ENCODE assay signal across 8 cellular contexts in genomic region chr19:48835734-48836088, GRCh38. TPM values are rescaled to one million over a fixed set of nuclear protein-coding genes. Genes with fewer than 3 reads are reported as not detected.
DNase-seq lines count a peak whose midpoint lies in the region; ATAC-seq and TF ChIP-seq lines count a peak whose summit lies in the region.

No MANE protein-coding gene starts in this region.

- peak overlapping the region; percentile 54 for H3K4me3 ChIP-seq in AG04450 (ENCODE audit: low read depth, low read length)
- peak overlapping the region; percentile 12 for H3K4me3 ChIP-seq in endocrine pancreas (ENCODE audit: control insufficient read depth, insufficient read depth, low read length)
- peak overlapping the region; percentile 51 for H3K4me3 ChIP-seq in mesendoderm (ENCODE audit: low read length)

- H3K79me2 ChIP-seq in mesendoderm (ENCODE audit: control insufficient read depth, insufficient read depth, low read length) = no peaks in the 10 kb centered on the region

- no peak overlapping the region for H2BK120ac ChIP-seq in mesendoderm (ENCODE audit: low read depth, low read length)

- ATAC-seq in GM18909 (IDR thresholded peaks at IDR 0.05; ENCODE audit: poor library complexity, unreplicated experiment) = peak; percentile 70

- H3K56ac ChIP-seq in mesendoderm (ENCODE audit: low read length) = peak overlapping the region; percentile 89

- H3K27ac ChIP-seq in AG04450 (ENCODE audit: low read depth, low read length) (peak overlapping the region; percentile 53), mesendoderm (ENCODE audit: low read depth, low read length) (peak overlapping the region; percentile 76)

- no peak overlapping the region for H4K8ac ChIP-seq in mesendoderm (ENCODE audit: low read depth, low read length)

- H2AK5ac ChIP-seq in mesendoderm (ENCODE audit: low read length) = no peak overlapping the region

- DNase-seq in AG04450 (ENCODE audit: low read depth, low spot score) = no peak
- peak; percentile 99 for DNase-seq in HT-29 (ENCODE audit: low spot score)
- DNase-seq in NK-92 treated with Interleukin-12 subunit alpha and Interleukin-12 subunit beta, amount 100 ng/mL, for 24 hours (lab: John Stamatoyannopoulos, UW) = peak; percentile 82
- peak; percentile 77 to 84 for DNase-seq in activated CD8-positive, alpha-beta memory T cell treated with anti-CD3 and anti-CD28 coated beads for 4 hours (ENCODE audit: low read depth in 2 of 2)
- peak; percentile 97 for DNase-seq in mesendoderm
- peak; percentile 76 for DNase-seq in stimulated activated CD8-positive, alpha-beta memory T cell treated with anti-CD3 and anti-CD28 coated beads, Interleukin-12 subunit alpha, Interleukin-12 subunit beta, amount 100 ng/mL, for 4 hours (ENCODE audit: low read depth)

- H4K5ac ChIP-seq in mesendoderm (ENCODE audit: low read length) = no peak overlapping the region

- no CpG with 5 or more reads among the region's 12 CpGs for WGBS in mesendoderm (ENCODE audit: extremely low coverage, insufficient coverage, low lambda C conversion rate)

- no peaks in the 10 kb centered on the region for H3K79me1 ChIP-seq in mesendoderm (ENCODE audit: low read length)

- H3K36me3 ChIP-seq in endocrine pancreas (ENCODE audit: control insufficient read depth, insufficient read depth, low read length) = no peaks in the 10 kb centered on the region
- no peaks in the 10 kb centered on the region for H3K36me3 ChIP-seq in mesendoderm (ENCODE audit: control insufficient read depth, insufficient read depth, low read length)

- CTCF ChIA-PET in AG04450 (lab: Charles Lee) = interaction anchor here (0.6 to 4.1 kb wide), 13 partner anchors 9 to 190 kb away, joined by 3 to 46 read pairs (median 6); partner anchors contain the start of gene BCAT2

- POLR2A ChIA-PET in AG04450 (lab: Yijun Ruan, JAX) = interaction anchor here (0.8 kb wide), 2 partner anchors 47 to 135 kb away, joined by 3 read pairs; no protein-coding TSS in a partner anchor

- H3K4ac ChIP-seq in mesendoderm (ENCODE audit: low read depth, low read length) = no peak overlapping the region

- no peak overlapping the region for H3K23ac ChIP-seq in mesendoderm (ENCODE audit: low read length)

- no peak overlapping the region for H2BK5ac ChIP-seq in mesendoderm (ENCODE audit: low read length)

- peak overlapping the region; percentile 63 for H3K4me2 ChIP-seq in mesendoderm (ENCODE audit: low read length)

- H3K4me1 ChIP-seq in endocrine pancreas (ENCODE audit: control insufficient read depth, insufficient read depth, low read length) (no peaks in the 10 kb centered on the region), mesendoderm (ENCODE audit: control insufficient read depth, low read depth, low read length) (no peaks in the 10 kb centered on the region)

- H3K9me3 ChIP-seq in AG04450 (ENCODE audit: control insufficient read depth, insufficient read depth, low read length) = no peaks in the 10 kb centered on the region; the same call in 1 of the 2 replicates
- no peaks in the 10 kb centered on the region for H3K9me3 ChIP-seq in endocrine pancreas (ENCODE audit: control insufficient read depth, low read length)

- no peak overlapping the region for H2BK15ac ChIP-seq in mesendoderm (replicated peaks; ENCODE audit: low read depth)

- H3K27me3 ChIP-seq in AG04450 (ENCODE audit: control insufficient read depth, insufficient read depth, low read length) = no peaks in the 10 kb centered on the region
- no peaks in the 10 kb centered on the region for H3K27me3 ChIP-seq in endocrine pancreas (ENCODE audit: control insufficient read depth, insufficient read depth, low read length)
- no peaks in the 10 kb centered on the region for H3K27me3 ChIP-seq in mesendoderm (ENCODE audit: insufficient read depth, low read length, poor library complexity)

- TF ChIP-seq CTCF in AG04450 (IDR thresholded peaks at IDR 0.05; ENCODE audit: low read depth, low read length) = peak; percentile 92

- H3K9ac ChIP-seq in endocrine pancreas (ENCODE audit: control insufficient read depth, insufficient read depth, low read length) (peak overlapping the region; percentile 73), mesendoderm (ENCODE audit: low read length) (peak overlapping the region; percentile 61)

- no peak overlapping the region for H3K18ac ChIP-seq in mesendoderm (ENCODE audit: low read length)

RNA-seq across cellular contexts. Expression of gene HSD17B14, which starts 0.6 kb away (rescaled TPM):
- polyA plus RNA-seq in AG04450 (2011; rRNA removed) = 2.3 and 3.6 TPM in 2 replicates
- 1.1 and 1.7 TPM in 2 replicates for polyA minus RNA-seq in AG04450 (2011; rRNA and poly(A)+ RNA removed)
- not detected in 2 replicates for total RNA-seq in HT-29 (2014; rRNA removed; shearing (Covaris generic))
- polyA plus RNA-seq in mesendoderm (2013, experiment 1 of 2) = 1.5 TPM
- polyA plus RNA-seq in mesendoderm (2013, experiment 2 of 2) = 1.2 TPM

RNA-seq across cellular contexts. Expression of gene BCAT2, which starts 24.9 kb away (rescaled TPM):
- polyA plus RNA-seq in AG04450 (2011; rRNA removed) = 23.3 and 31.8 TPM in 2 replicates
- 22.8 and 30.7 TPM in 2 replicates for polyA minus RNA-seq in AG04450 (2011; rRNA and poly(A)+ RNA removed)
- 62.8 and 65.7 TPM in 2 replicates for total RNA-seq in HT-29 (2014; rRNA removed; shearing (Covaris generic))
- 9.1 TPM for polyA plus RNA-seq in mesendoderm (2013, experiment 1 of 2)
- polyA plus RNA-seq in mesendoderm (2013, experiment 2 of 2) = 10.4 TPM

RNA-seq across cellular contexts. Expression of gene PLEKHA4, which starts 32.7 kb away (rescaled TPM):
- 7.1 and 11.9 TPM in 2 replicates for polyA plus RNA-seq in AG04450 (2011; rRNA removed)
- 7.3 and 10.1 TPM in 2 replicates for polyA minus RNA-seq in AG04450 (2011; rRNA and poly(A)+ RNA removed)
- total RNA-seq in HT-29 (2014; rRNA removed; shearing (Covaris generic)) = 3.9 and 5.4 TPM in 2 replicates
- 4.9 TPM for polyA plus RNA-seq in mesendoderm (2013, experiment 1 of 2)
- polyA plus RNA-seq in mesendoderm (2013, experiment 2 of 2) = 4.6 TPM

RNA-seq across cellular contexts. Expression of gene PPP1R15A, which starts 36.5 kb away (rescaled TPM):
- polyA plus RNA-seq in AG04450 (2011; rRNA removed) = 36.5 and 37.2 TPM in 2 replicates
- 20.5 and 22.8 TPM in 2 replicates for polyA minus RNA-seq in AG04450 (2011; rRNA and poly(A)+ RNA removed)
- 152 and 165 TPM in 2 replicates for total RNA-seq in HT-29 (2014; rRNA removed; shearing (Covaris generic))
- polyA plus RNA-seq in mesendoderm (2013, experiment 1 of 2) = 32.5 TPM
- 33.4 TPM for polyA plus RNA-seq in mesendoderm (2013, experiment 2 of 2)
